Comparison of ENCODE assay signal across 16 cellular contexts in genomic region chr5:83426855-83427254, GRCh38.
DNase-seq lines count a peak whose midpoint lies in the region; ATAC-seq and TF ChIP-seq lines count a peak whose summit lies in the region.
"Had no signal": no experiment of that assay in that cellular context is flagged by ENCODE, and none has a peak within 500 bp of the region (broad histone marks: within the 10 kb centered on the region; RNA-seq: fewer than 3 reads in every experiment).

No MANE protein-coding gene starts in this region.

- peak; percentile 52 for ATAC-seq in GM18517 (IDR thresholded peaks at IDR 0.05; ENCODE audit: unreplicated experiment)
- peak; percentile 64 for ATAC-seq in GM21447 (IDR thresholded peaks at IDR 0.05; ENCODE audit: unreplicated experiment)
- peak; percentile 63 for ATAC-seq in HG02884 (IDR thresholded peaks at IDR 0.05; ENCODE audit: unreplicated experiment)
- peak; percentile 58 for ATAC-seq in HG03565 (IDR thresholded peaks at IDR 0.05; ENCODE audit: unreplicated experiment)
- ATAC-seq in stimulated activated memory B cell treated with anti-CD40 and anti-IgM and Interleukin-4, amounts not matched to agents 10 μg/mL and 1 μg/mL and 100 μg/mL, for 72 hours = no peak
- ATAC-seq: activated naive CD4-positive, alpha-beta T cell treated with anti-CD3 and anti-CD28 coated beads, Interleukin-2, amount 50 U/mL, for 72 hours; mucosa of descending colon; T-cell had no signal

- H3K27ac ChIP-seq in caudate nucleus (ENCODE audit: low read depth, low read length) = no peak overlapping the region
- H3K27ac ChIP-seq: right atrium auricular region had no signal

- H3K4me3 Mint-ChIP-seq in stimulated activated memory B cell treated with anti-CD40 and anti-IgM and Interleukin-4, amounts not matched to agents 10 μg/mL and 1 μg/mL and 100 μg/mL, for 72 hours = no peak overlapping the region
- H3K4me3 Mint-ChIP-seq: activated CD4-positive, alpha-beta memory T cell treated with anti-CD3 and anti-CD28 coated beads for 36 hours; activated T-cell treated with anti-CD3 and anti-CD28 coated beads, Interleukin-2, amount 50 U/mL, for 24 hours; brain; T-cell had no signal

- H3K27me3 Mint-ChIP-seq in stimulated activated memory B cell treated with anti-CD40 and anti-IgM and Interleukin-4, amounts not matched to agents 10 μg/mL and 1 μg/mL and 100 μg/mL, for 72 hours = no peaks in the 10 kb centered on the region
- H3K27me3 Mint-ChIP-seq: activated CD4-positive, alpha-beta memory T cell treated with anti-CD3 and anti-CD28 coated beads for 36 hours; activated T-cell treated with anti-CD3 and anti-CD28 coated beads, Interleukin-2, amount 50 U/mL, for 24 hours; brain had no signal

- DNase-seq in GM10266 (ENCODE audit: extremely low spot score) (no peak), caudate nucleus (lab: John Stamatoyannopoulos, UW) (no peak)
- DNase-seq in effector CD4-positive, alpha-beta T cell = no peak
- DNase-seq: activated CD4-positive, alpha-beta memory T cell treated with anti-CD3 and anti-CD28 coated beads for 36 hours; activated T-cell treated with anti-CD3 and anti-CD28 coated beads, Interleukin-2, amount 50 U/mL, for 24 hours; mucosa of descending colon; NCI-H1436 treated with DMSO at 0.1 percent for 48 hours; T-cell had no signal

- no peaks in the 10 kb centered on the region for H3K36me3 Mint-ChIP-seq in stimulated activated memory B cell treated with anti-CD40 and anti-IgM and Interleukin-4, amounts not matched to agents 10 μg/mL and 1 μg/mL and 100 μg/mL, for 72 hours
- H3K36me3 Mint-ChIP-seq: activated CD4-positive, alpha-beta memory T cell treated with anti-CD3 and anti-CD28 coated beads for 36 hours; activated naive CD4-positive, alpha-beta T cell treated with anti-CD3 and anti-CD28 coated beads, Interleukin-2, amount 50 U/mL, for 72 hours; brain; T-cell had no signal

- H3K27ac Mint-ChIP-seq in stimulated activated memory B cell treated with anti-CD40 and anti-IgM and Interleukin-4, amounts not matched to agents 10 μg/mL and 1 μg/mL and 100 μg/mL, for 72 hours = no peak overlapping the region
- H3K27ac Mint-ChIP-seq: activated CD4-positive, alpha-beta memory T cell treated with anti-CD3 and anti-CD28 coated beads for 36 hours; activated naive CD4-positive, alpha-beta T cell treated with anti-CD3 and anti-CD28 coated beads, Interleukin-2, amount 50 U/mL, for 72 hours; activated T-cell treated with anti-CD3 and anti-CD28 coated beads, Interleukin-2, amount 50 U/mL, for 24 hours; brain; T-cell had no signal

- no peaks in the 10 kb centered on the region for H3K4me1 Mint-ChIP-seq in stimulated activated memory B cell treated with anti-CD40 and anti-IgM and Interleukin-4, amounts not matched to agents 10 μg/mL and 1 μg/mL and 100 μg/mL, for 72 hours
- H3K4me1 Mint-ChIP-seq: brain had no signal

- TF ChIP-seq CTCF in GM10266 (IDR thresholded peaks at IDR 0.05; ENCODE audit: control insufficient read depth, insufficient read depth, low read depth, missing control alignments) = no peak

- no peaks in the 10 kb centered on the region for H3K9me3 Mint-ChIP-seq in stimulated activated memory B cell treated with anti-CD40 and anti-IgM and Interleukin-4, amounts not matched to agents 10 μg/mL and 1 μg/mL and 100 μg/mL, for 72 hours
- H3K9me3 Mint-ChIP-seq: activated CD4-positive, alpha-beta memory T cell treated with anti-CD3 and anti-CD28 coated beads for 36 hours; activated T-cell treated with anti-CD3 and anti-CD28 coated beads, Interleukin-2, amount 50 U/mL, for 24 hours had no signal
